ENCODE assay signal across 1 cellular context in the genomic region with DNA sequence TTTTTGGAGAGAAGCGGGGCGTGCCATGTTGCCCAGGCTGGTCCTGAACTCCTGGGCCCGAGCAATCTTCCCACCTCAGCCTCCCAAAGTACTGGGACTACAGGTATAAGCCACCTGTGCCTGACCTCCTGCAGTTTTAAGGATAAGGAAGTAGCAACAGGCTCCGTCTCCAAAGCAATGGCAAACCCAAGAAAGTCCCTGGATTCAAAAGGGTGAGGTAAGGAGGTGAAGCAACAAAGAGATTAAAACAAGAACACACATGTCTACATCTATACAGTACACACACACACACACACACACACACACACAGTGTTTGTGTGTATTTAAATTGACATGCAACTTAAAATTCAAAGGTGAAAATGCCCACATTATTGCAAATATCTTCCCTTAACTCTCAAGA.
TF ChIP-seq lines count a peak whose summit lies in the region.

No MANE protein-coding gene starts in this region.

TF ChIP-seq in K562, 482 proteins besides CTCF, POLR2A, EP300 and RAD21:
- TF ChIP-seq, protein P1, sequence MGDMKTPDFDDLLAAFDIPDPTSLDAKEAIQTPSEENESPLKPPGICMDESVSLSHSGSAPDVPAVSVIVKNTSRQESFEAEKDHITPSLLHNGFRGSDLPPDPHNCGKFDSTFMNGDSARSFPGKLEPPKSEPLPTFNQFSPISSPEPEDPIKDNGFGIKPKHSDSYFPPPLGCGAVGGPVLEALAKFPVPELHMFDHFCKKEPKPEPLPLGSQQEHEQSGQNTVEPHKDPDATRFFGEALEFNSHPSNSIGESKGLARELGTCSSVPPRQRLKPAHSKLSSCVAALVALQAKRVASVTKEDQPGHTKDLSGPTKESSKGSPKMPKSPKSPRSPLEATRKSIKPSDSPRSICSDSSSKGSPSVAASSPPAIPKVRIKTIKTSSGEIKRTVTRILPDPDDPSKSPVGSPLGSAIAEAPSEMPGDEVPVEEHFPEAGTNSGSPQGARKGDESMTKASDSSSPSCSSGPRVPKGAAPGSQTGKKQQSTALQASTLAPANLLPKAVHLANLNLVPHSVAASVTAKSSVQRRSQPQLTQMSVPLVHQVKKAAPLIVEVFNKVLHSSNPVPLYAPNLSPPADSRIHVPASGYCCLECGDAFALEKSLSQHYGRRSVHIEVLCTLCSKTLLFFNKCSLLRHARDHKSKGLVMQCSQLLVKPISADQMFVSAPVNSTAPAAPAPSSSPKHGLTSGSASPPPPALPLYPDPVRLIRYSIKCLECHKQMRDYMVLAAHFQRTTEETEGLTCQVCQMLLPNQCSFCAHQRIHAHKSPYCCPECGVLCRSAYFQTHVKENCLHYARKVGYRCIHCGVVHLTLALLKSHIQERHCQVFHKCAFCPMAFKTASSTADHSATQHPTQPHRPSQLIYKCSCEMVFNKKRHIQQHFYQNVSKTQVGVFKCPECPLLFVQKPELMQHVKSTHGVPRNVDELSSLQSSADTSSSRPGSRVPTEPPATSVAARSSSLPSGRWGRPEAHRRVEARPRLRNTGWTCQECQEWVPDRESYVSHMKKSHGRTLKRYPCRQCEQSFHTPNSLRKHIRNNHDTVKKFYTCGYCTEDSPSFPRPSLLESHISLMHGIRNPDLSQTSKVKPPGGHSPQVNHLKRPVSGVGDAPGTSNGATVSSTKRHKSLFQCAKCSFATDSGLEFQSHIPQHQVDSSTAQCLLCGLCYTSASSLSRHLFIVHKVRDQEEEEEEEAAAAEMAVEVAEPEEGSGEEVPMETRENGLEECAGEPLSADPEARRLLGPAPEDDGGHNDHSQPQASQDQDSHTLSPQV (IDR thresholded peaks at IDR 0.05): no peak
- no peak for TF ChIP-seq ZFX (CRISPR knock-in tag; IDR thresholded peaks at IDR 0.05)
- TF ChIP-seq RBM17 (IDR thresholded peaks at IDR 0.05; ENCODE audit: borderline replicate concordance, low read depth, low read length): no peak
- no peak for TF ChIP-seq BRD4 (IDR thresholded peaks at IDR 0.05)
- TF ChIP-seq, protein P2, sequence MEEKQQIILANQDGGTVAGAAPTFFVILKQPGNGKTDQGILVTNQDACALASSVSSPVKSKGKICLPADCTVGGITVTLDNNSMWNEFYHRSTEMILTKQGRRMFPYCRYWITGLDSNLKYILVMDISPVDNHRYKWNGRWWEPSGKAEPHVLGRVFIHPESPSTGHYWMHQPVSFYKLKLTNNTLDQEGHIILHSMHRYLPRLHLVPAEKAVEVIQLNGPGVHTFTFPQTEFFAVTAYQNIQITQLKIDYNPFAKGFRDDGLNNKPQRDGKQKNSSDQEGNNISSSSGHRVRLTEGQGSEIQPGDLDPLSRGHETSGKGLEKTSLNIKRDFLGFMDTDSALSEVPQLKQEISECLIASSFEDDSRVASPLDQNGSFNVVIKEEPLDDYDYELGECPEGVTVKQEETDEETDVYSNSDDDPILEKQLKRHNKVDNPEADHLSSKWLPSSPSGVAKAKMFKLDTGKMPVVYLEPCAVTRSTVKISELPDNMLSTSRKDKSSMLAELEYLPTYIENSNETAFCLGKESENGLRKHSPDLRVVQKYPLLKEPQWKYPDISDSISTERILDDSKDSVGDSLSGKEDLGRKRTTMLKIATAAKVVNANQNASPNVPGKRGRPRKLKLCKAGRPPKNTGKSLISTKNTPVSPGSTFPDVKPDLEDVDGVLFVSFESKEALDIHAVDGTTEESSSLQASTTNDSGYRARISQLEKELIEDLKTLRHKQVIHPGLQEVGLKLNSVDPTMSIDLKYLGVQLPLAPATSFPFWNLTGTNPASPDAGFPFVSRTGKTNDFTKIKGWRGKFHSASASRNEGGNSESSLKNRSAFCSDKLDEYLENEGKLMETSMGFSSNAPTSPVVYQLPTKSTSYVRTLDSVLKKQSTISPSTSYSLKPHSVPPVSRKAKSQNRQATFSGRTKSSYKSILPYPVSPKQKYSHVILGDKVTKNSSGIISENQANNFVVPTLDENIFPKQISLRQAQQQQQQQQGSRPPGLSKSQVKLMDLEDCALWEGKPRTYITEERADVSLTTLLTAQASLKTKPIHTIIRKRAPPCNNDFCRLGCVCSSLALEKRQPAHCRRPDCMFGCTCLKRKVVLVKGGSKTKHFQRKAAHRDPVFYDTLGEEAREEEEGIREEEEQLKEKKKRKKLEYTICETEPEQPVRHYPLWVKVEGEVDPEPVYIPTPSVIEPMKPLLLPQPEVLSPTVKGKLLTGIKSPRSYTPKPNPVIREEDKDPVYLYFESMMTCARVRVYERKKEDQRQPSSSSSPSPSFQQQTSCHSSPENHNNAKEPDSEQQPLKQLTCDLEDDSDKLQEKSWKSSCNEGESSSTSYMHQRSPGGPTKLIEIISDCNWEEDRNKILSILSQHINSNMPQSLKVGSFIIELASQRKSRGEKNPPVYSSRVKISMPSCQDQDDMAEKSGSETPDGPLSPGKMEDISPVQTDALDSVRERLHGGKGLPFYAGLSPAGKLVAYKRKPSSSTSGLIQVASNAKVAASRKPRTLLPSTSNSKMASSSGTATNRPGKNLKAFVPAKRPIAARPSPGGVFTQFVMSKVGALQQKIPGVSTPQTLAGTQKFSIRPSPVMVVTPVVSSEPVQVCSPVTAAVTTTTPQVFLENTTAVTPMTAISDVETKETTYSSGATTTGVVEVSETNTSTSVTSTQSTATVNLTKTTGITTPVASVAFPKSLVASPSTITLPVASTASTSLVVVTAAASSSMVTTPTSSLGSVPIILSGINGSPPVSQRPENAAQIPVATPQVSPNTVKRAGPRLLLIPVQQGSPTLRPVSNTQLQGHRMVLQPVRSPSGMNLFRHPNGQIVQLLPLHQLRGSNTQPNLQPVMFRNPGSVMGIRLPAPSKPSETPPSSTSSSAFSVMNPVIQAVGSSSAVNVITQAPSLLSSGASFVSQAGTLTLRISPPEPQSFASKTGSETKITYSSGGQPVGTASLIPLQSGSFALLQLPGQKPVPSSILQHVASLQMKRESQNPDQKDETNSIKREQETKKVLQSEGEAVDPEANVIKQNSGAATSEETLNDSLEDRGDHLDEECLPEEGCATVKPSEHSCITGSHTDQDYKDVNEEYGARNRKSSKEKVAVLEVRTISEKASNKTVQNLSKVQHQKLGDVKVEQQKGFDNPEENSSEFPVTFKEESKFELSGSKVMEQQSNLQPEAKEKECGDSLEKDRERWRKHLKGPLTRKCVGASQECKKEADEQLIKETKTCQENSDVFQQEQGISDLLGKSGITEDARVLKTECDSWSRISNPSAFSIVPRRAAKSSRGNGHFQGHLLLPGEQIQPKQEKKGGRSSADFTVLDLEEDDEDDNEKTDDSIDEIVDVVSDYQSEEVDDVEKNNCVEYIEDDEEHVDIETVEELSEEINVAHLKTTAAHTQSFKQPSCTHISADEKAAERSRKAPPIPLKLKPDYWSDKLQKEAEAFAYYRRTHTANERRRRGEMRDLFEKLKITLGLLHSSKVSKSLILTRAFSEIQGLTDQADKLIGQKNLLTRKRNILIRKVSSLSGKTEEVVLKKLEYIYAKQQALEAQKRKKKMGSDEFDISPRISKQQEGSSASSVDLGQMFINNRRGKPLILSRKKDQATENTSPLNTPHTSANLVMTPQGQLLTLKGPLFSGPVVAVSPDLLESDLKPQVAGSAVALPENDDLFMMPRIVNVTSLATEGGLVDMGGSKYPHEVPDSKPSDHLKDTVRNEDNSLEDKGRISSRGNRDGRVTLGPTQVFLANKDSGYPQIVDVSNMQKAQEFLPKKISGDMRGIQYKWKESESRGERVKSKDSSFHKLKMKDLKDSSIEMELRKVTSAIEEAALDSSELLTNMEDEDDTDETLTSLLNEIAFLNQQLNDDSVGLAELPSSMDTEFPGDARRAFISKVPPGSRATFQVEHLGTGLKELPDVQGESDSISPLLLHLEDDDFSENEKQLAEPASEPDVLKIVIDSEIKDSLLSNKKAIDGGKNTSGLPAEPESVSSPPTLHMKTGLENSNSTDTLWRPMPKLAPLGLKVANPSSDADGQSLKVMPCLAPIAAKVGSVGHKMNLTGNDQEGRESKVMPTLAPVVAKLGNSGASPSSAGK (IDR thresholded peaks at IDR 0.05): no peak
- TF ChIP-seq, protein P3, sequence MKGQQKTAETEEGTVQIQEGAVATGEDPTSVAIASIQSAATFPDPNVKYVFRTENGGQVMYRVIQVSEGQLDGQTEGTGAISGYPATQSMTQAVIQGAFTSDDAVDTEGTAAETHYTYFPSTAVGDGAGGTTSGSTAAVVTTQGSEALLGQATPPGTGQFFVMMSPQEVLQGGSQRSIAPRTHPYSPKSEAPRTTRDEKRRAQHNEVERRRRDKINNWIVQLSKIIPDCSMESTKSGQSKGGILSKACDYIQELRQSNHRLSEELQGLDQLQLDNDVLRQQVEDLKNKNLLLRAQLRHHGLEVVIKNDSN (CRISPR knock-in tag; IDR thresholded peaks at IDR 0.05): no peak
- TF ChIP-seq IRF2 (CRISPR knock-in tag; IDR thresholded peaks at IDR 0.05): no peak
- no peak for TF ChIP-seq MYNN (IDR thresholded peaks at IDR 0.05)
- TF ChIP-seq MYNN (CRISPR knock-in tag; IDR thresholded peaks at IDR 0.05): no peak
- TF ChIP-seq SNIP1 (IDR thresholded peaks at IDR 0.05; ENCODE audit: low read depth): no peak
